Comparison of ENCODE assay signal across 1 cellular context in the genomic region with DNA sequence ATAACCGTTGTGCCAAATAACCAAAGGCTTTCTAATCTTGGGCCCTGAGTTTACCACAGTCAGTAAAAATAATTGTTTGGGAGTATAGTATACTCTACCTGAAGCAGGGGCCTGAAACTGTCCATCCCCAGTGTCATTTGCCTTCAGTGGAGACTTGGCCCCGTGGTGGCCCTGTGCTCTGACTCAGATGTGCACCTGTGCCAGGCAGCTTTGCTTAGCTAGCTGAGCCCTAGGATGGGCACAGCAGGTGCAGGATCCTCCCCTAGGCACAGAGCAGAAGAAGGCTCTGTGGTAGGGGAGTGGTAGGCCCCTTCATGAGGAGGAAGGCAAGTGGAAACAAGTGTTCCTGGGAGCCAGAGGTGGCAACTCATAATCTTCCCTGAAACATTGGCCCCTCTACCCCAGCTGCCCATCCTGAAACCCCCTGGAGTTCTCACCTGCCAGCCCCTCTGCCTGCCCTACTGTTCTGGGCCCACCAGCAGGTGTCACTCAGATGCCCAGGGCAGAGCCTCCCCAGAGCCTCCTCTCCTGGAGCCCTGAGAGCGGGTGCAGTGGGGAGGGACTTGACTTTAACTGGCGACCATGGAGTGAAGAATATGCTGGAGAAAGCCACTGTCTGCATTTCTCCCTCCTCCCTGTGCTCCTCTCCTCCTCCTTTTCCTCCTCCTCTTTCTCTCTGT.
TF ChIP-seq lines count a peak whose summit lies in the region.

No MANE protein-coding gene starts in this region.

TF ChIP-seq in H1, 55 proteins besides CTCF, POLR2A, EP300 and RAD21:
- TF ChIP-seq POLR2AphosphoS5 (IDR thresholded peaks at IDR 0.05; ENCODE audit: low read depth, low read length) (no peak), CREB1 (IDR thresholded peaks at IDR 0.05) (no peak), ASH2L (IDR thresholded peaks at IDR 0.05; ENCODE audit: low read length) (no peak), EZH2 (IDR thresholded peaks at IDR 0.05; ENCODE audit: low read depth, low read length, severe bottlenecking) (no peak), TEAD4 (IDR thresholded peaks at IDR 0.05; ENCODE audit: low read depth, low read length) (no peak), HDAC2 (IDR thresholded peaks at IDR 0.05; ENCODE audit: borderline replicate concordance in 1 of 2, low read depth in 2 of 2, low read length in 2 of 2) (no peak), SIRT6 (IDR thresholded peaks at IDR 0.05; ENCODE audit: low read length) (no peak), BCL11A (IDR thresholded peaks at IDR 0.05; ENCODE audit: low read depth in 2 of 2, low read length in 2 of 2) (no peak), ATF3 (IDR thresholded peaks at IDR 0.05; ENCODE audit: insufficient read depth, low read depth, low read length) (no peak), JUND (IDR thresholded peaks at IDR 0.05; ENCODE audit: low read length) (no peak), NRF1 (IDR thresholded peaks at IDR 0.05; ENCODE audit: low read depth, low read length) (no peak), FOSL1 (IDR thresholded peaks at IDR 0.05; ENCODE audit: insufficient read depth, low read depth, low read length) (no peak), TBP (IDR thresholded peaks at IDR 0.05; ENCODE audit: low read depth, low read length) (no peak), CEBPB (IDR thresholded peaks at IDR 0.05; ENCODE audit: low read depth, low read length) (no peak)
- TF ChIP-seq, protein P1, sequence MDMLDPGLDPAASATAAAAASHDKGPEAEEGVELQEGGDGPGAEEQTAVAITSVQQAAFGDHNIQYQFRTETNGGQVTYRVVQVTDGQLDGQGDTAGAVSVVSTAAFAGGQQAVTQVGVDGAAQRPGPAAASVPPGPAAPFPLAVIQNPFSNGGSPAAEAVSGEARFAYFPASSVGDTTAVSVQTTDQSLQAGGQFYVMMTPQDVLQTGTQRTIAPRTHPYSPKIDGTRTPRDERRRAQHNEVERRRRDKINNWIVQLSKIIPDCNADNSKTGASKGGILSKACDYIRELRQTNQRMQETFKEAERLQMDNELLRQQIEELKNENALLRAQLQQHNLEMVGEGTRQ (IDR thresholded peaks at IDR 0.05; ENCODE audit: low read length) = no peak
TF ChIP-seq in H1: peak in this region for 0.
